1 cellular context compared by ENCODE assay signal in the genomic region with DNA sequence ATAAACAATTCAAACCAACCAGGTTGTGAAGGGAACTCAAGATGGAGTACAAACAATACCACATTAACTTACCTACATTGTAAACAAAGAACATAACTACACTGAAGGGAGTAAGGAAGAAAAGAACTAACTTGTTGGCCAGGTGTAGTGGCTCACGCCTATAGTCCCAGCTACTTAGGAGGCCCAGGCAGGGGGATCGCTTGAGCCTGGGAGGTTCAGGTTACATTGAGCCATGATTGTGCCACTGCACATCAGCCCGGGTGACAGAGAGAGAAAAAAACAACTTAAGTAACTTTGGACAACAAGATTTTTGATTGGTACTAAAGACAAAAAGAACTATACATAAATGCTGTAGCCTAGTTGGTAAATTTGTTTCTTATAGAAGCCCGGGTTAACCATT.
TF ChIP-seq lines count a peak whose summit lies in the region.

No MANE protein-coding gene starts in this region.

TF ChIP-seq in H1, 55 proteins besides CTCF, POLR2A, EP300 and RAD21:
- no peak for TF ChIP-seq SIN3A (conservative IDR thresholded peaks at IDR 0.05 in 1 of 2, IDR thresholded peaks at IDR 0.05 in 1 of 2; ENCODE audit: low read depth in 1 of 2, low read length in 2 of 2)
- peak; percentile 52 for TF ChIP-seq ASH2L (IDR thresholded peaks at IDR 0.05; ENCODE audit: low read length)
- no peak for TF ChIP-seq RFX5 (IDR thresholded peaks at IDR 0.05; ENCODE audit: borderline replicate concordance, low read depth, low read length)
- TF ChIP-seq RBBP5 (IDR thresholded peaks at IDR 0.05; ENCODE audit: borderline replicate concordance, low read depth, low read length): no peak
- 0 out of 2 replicates have a peak, but pooled peaks have one; percentile 28 for TF ChIP-seq SP1 (IDR thresholded peaks at IDR 0.05; ENCODE audit: low read depth, low read length)
